ENCODE assay signal across 17 cellular contexts in the genomic region with DNA sequence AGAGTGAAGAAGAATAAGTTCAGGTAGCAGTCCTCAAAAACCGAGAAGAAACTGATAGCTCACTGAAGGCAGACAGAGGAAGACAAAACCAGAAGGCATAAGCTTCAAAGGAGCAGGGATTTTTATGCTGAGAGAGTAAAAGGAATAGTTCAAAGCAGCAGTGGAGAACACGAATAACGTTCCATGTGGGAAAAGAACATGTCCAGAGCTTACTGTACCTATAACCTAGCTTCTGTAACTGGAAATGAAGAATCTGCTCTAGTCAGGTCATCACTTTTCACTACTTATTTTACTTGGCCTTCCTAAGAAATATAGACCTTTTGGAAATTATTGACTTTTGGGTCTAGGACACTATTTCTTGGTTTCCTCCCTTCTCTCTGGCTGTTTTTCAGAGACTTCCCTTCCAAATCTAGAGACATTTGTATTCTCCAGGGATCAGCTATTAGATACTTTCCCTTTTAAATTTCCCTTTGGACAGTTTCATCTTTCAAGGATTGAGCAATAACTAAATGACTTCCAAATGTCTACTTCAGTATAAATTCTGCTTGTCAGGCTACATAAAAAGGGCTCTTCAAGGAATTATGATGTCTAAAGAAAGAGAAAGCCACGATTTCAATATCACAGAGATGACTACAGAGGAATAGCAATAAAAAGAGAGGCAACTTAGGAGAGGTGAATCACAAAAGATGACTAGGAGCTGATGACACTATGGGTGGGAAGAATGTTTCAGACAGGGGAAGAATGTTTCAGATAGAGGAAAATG. TPM values are rescaled to one million over a fixed set of nuclear protein-coding genes. Genes with fewer than 3 reads are reported as not detected.
A peak's percentile ranks its signal among the peaks of the same experiment; 100 is the strongest.
DNase-seq lines count a peak whose midpoint lies in the region; ATAC-seq, FAIRE-seq and TF ChIP-seq lines count a peak whose summit lies in the region.
"Had no signal": no experiment of that assay in that cellular context is flagged by ENCODE, and none has a peak within 500 bp of the region (broad histone marks: within the 10 kb centered on the region; RNA-seq: fewer than 3 reads in every experiment).

No MANE protein-coding gene starts in this region.

- intact Hi-C loops in Right ventricle myocardium inferior (cut with DNase I), result no loop called here
- intact Hi-C loops in cardiac septum (cut with DNase I), result no loop called here
- intact Hi-C loops in left ventricle myocardium superior (cut with micrococcal nuclease), result no loop called here

- peak; percentile 68 for FAIRE-seq in astrocyte (lab: Jason Lieb, UNC)
- FAIRE-seq: G401.6 had no signal

- DNase-seq in Right ventricle myocardium inferior (ENCODE audit: missing footprints) (no peak), cardiac septum (ENCODE audit: low spot score) (no peak), astrocyte (ENCODE audit: low read depth) (peak; percentile 74), left ventricle myocardium superior (no peak), GF-D8 (lab: John Stamatoyannopoulos, UW) (no peak)
- DNase-seq: activated T-cell treated with anti-CD3 and anti-CD28 coated beads, Interleukin-2, amount 50 U/mL, for 48 hours; hypothalamus; KBM-7; naive thymus-derived CD4-positive, alpha-beta T cell; NCI-H2171 treated with DMSO at 0.1 percent for 48 hours; PC-9; stimulated activated naive CD4-positive, alpha-beta T cell had no signal

- H3K79me2 ChIP-seq in astrocyte (ENCODE audit: insufficient read depth, low read length), result peaks cover 83% of the 10 kb centered on the region

- H2AFZ ChIP-seq in astrocyte (ENCODE audit: low read depth, low read length), result no peak overlapping the region
- H2AFZ ChIP-seq: PC-9 had no signal

- peaks cover 12% of the 10 kb centered on the region for H3K4me1 ChIP-seq in astrocyte (ENCODE audit: insufficient read depth, low read length)
- peaks cover under 1% of the 10 kb centered on the region for H3K4me1 ChIP-seq in urinary bladder (ENCODE audit: insufficient read depth)

- H3K4me3 ChIP-seq in astrocyte (ENCODE audit: insufficient read depth, low read depth, low read length), result no peak overlapping the region
- H3K4me3 ChIP-seq in urinary bladder (ENCODE audit: low read depth, low read length), result no peak overlapping the region
- H3K4me3 ChIP-seq: PC-9 had no signal

- peaks cover 50% of the 10 kb centered on the region for H4K20me1 ChIP-seq in astrocyte (ENCODE audit: insufficient read depth, low read length)

- no peaks in the 10 kb centered on the region for H3K9me3 ChIP-seq in astrocyte (ENCODE audit: insufficient read depth, low read depth, low read length)

- H3K36me3 Mint-ChIP-seq in astrocyte (ENCODE audit: low read depth, unreplicated experiment), result no peaks in the 10 kb centered on the region

- H3K36me3 ChIP-seq in astrocyte (ENCODE audit: insufficient read depth, low read length) (peaks cover 6% of the 10 kb centered on the region), urinary bladder (ENCODE audit: insufficient read depth) (peaks cover 2% of the 10 kb centered on the region)

- no peaks in the 10 kb centered on the region for H3K27me3 Mint-ChIP-seq in astrocyte (ENCODE audit: low read depth, unreplicated experiment)
- H3K27me3 Mint-ChIP-seq: B cell; naive thymus-derived CD4-positive, alpha-beta T cell had no signal

- TF ChIP-seq CTCF in astrocyte (IDR thresholded peaks at IDR 0.05; ENCODE audit: insufficient read depth, low read depth, low read length), result no peak

- no peak overlapping the region for H3K4me3 Mint-ChIP-seq in astrocyte (ENCODE audit: unreplicated experiment)
- H3K4me3 Mint-ChIP-seq: B cell; naive thymus-derived CD4-positive, alpha-beta T cell had no signal

- peak overlapping the region; percentile 29 for H3K9ac ChIP-seq in astrocyte (ENCODE audit: low read length)

- peaks cover 2% of the 10 kb centered on the region for H3K4me1 Mint-ChIP-seq in astrocyte (ENCODE audit: low read depth, unreplicated experiment)

- peak overlapping the region; percentile 57 for H3K27ac ChIP-seq in astrocyte (ENCODE audit: low read depth, low read length)
- peak overlapping the region; percentile 23 for H3K27ac ChIP-seq in urinary bladder (ENCODE audit: low read depth)
- H3K27ac ChIP-seq: PC-9 had no signal

- no peaks in the 10 kb centered on the region for H3K9me3 Mint-ChIP-seq in astrocyte (ENCODE audit: unreplicated experiment)

- WGBS in urinary bladder, result 69% methylated on average over 4 of the region's 4 CpGs

- H3K27me3 ChIP-seq in astrocyte (ENCODE audit: insufficient read depth, low read length), result no peaks in the 10 kb centered on the region

- H3K27ac Mint-ChIP-seq in astrocyte (ENCODE audit: unreplicated experiment), result no peak overlapping the region
- H3K27ac Mint-ChIP-seq: B cell; naive thymus-derived CD4-positive, alpha-beta T cell had no signal

- peak; percentile 78 for ATAC-seq in Right ventricle myocardium inferior
- ATAC-seq in left ventricle myocardium superior, result peak; percentile 81
- no peak for ATAC-seq in GM21786 (IDR thresholded peaks at IDR 0.05; ENCODE audit: unreplicated experiment)
- ATAC-seq in GM18858 (IDR thresholded peaks at IDR 0.05; ENCODE audit: unreplicated experiment), result no peak
- ATAC-seq: naive thymus-derived CD4-positive, alpha-beta T cell had no signal

- H3K4me2 ChIP-seq in astrocyte (ENCODE audit: low read length), result peak overlapping the region; percentile 61
- H3K4me2 ChIP-seq: PC-9 had no signal

RNA-seq across cellular contexts. Expression of a gene that starts 46.7 kb away (rescaled TPM):
- total RNA-seq in Right ventricle myocardium inferior (104 TPM), cardiac septum (121 TPM), astrocyte (102 and 109 TPM in 2 replicates), left ventricle myocardium superior (103 TPM), urinary bladder (178 TPM)
- 33.1 TPM for polyA plus RNA-seq in urinary bladder

Comparison
In these comparisons a context has a peak if more than half of its experiments do, and no peak if none do; other contexts are left out.
1. ATAC-seq: peak in Right ventricle myocardium inferior (single experiment) and left ventricle myocardium superior (single experiment); none in GM21786 (single experiment) and GM18858 (single experiment).